27 cellular contexts compared by ENCODE assay signal in genomic region chr13:76795701-76796695, GRCh38.
DNase-seq lines count a peak whose midpoint lies in the region; ATAC-seq, FAIRE-seq and TF ChIP-seq lines count a peak whose summit lies in the region.
"Had no signal": no experiment of that assay in that cellular context is flagged by ENCODE, and none has a peak within 500 bp of the region (broad histone marks: within the 10 kb centered on the region; RNA-seq: fewer than 3 reads in every experiment).

No MANE protein-coding gene starts in this region.

- in situ Hi-C loops in IMR-90 (cut with MboI; ENCODE audit: low sequenced_read_pairs) = no loop called here

- no peak overlapping the region for H2AFZ ChIP-seq in IMR-90 (replicated peaks; ENCODE audit: low read length, poor library complexity)
- no peak overlapping the region for H2AFZ ChIP-seq in Karpas-422 (ENCODE audit: low read length)

- H4K20me1 ChIP-seq in IMR-90 (ENCODE audit: insufficient read depth, low read length) = no peaks in the 10 kb centered on the region
- H4K20me1 ChIP-seq in Karpas-422 (ENCODE audit: insufficient read depth, low read depth, low read length) = no peaks in the 10 kb centered on the region

- H3K27ac ChIP-seq in IMR-90 (ENCODE audit: insufficient read depth, low read length) = no peak overlapping the region
- H3K27ac ChIP-seq in pancreas = no peak overlapping the region
- no peak overlapping the region for H3K27ac ChIP-seq in Karpas-422 (ENCODE audit: low read length)
- no peak overlapping the region for H3K27ac ChIP-seq in foreskin keratinocyte
- H3K27ac ChIP-seq: Peyer's patch, SJCRH30, upper lobe of right lung had no signal

- ATAC-seq in IMR-90 (ENCODE audit: low read depth) (peak; percentile 73), pancreas (peak; percentile 13 to 74 (median 58)), foreskin keratinocyte (no peak), HG03039 (IDR thresholded peaks at IDR 0.05; ENCODE audit: unreplicated experiment) (no peak)
- ATAC-seq: activated naive CD8-positive, alpha-beta T cell treated with anti-CD3 and anti-CD28 coated beads, Interleukin-2, amount 50 U/mL, for 24 hours; gastroesophageal sphincter; upper lobe of right lung had no signal

- H4K91ac ChIP-seq in IMR-90 (ENCODE audit: insufficient read depth, low read depth, low read length) = no peak overlapping the region

- H2BK5ac ChIP-seq in IMR-90 (ENCODE audit: low read depth, low read length, poor library complexity, severe bottlenecking) = no peak overlapping the region

- H3K4me2 ChIP-seq in IMR-90 (ENCODE audit: low read depth, low read length) (no peak overlapping the region), Karpas-422 (ENCODE audit: low read depth, low read length, poor library complexity, severe bottlenecking) (no peak overlapping the region)

- TF ChIP-seq POLR2A in IMR-90 (IDR thresholded peaks at IDR 0.05; ENCODE audit: low read depth, low read length) = no peak

- no TSS peak for BruUV-seq in IMR-90 (replicated peaks; lab: Mats Ljungman, UMichigan)

- no peaks in the 10 kb centered on the region for H3K9me2 ChIP-seq in Karpas-422 (replicated peaks; ENCODE audit: insufficient read depth, low read length)

- no peaks in the 10 kb centered on the region; the same call in 1 of the 2 replicates for H3K9me1 ChIP-seq in IMR-90 (ENCODE audit: insufficient read depth, low read length)

- H2BK15ac ChIP-seq in IMR-90 (ENCODE audit: low read depth, low read length) = no peak overlapping the region

- no peak overlapping the region for H2BK120ac ChIP-seq in IMR-90 (ENCODE audit: low read depth, low read length)

- H3K18ac ChIP-seq in IMR-90 (ENCODE audit: low read depth, low read length) = no peak overlapping the region

- dilution Hi-C loops in IMR-90 (cut with HindIII; ENCODE audit: low sequenced_read_pairs, unreplicated experiment) = no loop called here

- H2AK5ac ChIP-seq in IMR-90 (ENCODE audit: low read depth, low read length) = no peak overlapping the region

- no peak for TF ChIP-seq CTCF in IMR-90 (conservative IDR thresholded peaks at IDR 0.05; ENCODE audit: low read depth, low read length)
- no peak for TF ChIP-seq CTCF in fibroblast of the aortic adventitia (IDR thresholded peaks at IDR 0.05; ENCODE audit: insufficient read depth, low read length)
- TF ChIP-seq CTCF in pancreas (IDR thresholded peaks at IDR 0.05) = no peak
- no peak for TF ChIP-seq CTCF in foreskin keratinocyte (conservative IDR thresholded peaks at IDR 0.05)

- POLR2A ChIA-PET in IMR-90 (lab: Charles Lee; ENCODE audit: unreplicated experiment) = no interaction called here

- no peaks in the 10 kb centered on the region for H3K36me3 ChIP-seq in IMR-90 (ENCODE audit: control insufficient read depth, insufficient read depth, low read length)
- H3K36me3 ChIP-seq in pancreas = no peaks in the 10 kb centered on the region
- H3K36me3 ChIP-seq in Karpas-422 (ENCODE audit: insufficient read depth, low read length) = no peaks in the 10 kb centered on the region
- H3K36me3 ChIP-seq: gastroesophageal sphincter, Peyer's patch, SJCRH30, upper lobe of right lung had no signal

- no peak overlapping the region for H3K23ac ChIP-seq in IMR-90 (ENCODE audit: low read depth, low read length)

- H3K4me1 ChIP-seq in IMR-90 (ENCODE audit: control insufficient read depth, insufficient read depth, low read length) (no peaks in the 10 kb centered on the region), pancreas (no peaks in the 10 kb centered on the region), Karpas-422 (ENCODE audit: low read length) (no peaks in the 10 kb centered on the region), foreskin keratinocyte (no peaks in the 10 kb centered on the region)
- H3K4me1 ChIP-seq: Peyer's patch, SJCRH30 had no signal

- DNase-seq in IMR-90 (peak; percentile 43), NCI-H82 (lab: John Stamatoyannopoulos, UW) (peak; percentile 91), fibroblast of the aortic adventitia (ENCODE audit: low read depth) (peak; percentile 38), pancreas (no peak), Karpas-422 (no peak), foreskin keratinocyte (no peak), retina (no peak)
- DNase-seq: activated CD4-positive, alpha-beta memory T cell treated with anti-CD3 and anti-CD28 coated beads, Interleukin-2, amount 10 ng/mL, durations not matched to agents 7 days and 5 days; activated CD4-positive, CD25-positive, alpha-beta regulatory T cell treated with anti-CD3 and anti-CD28 coated beads, Interleukin-2, amount 50 U/mL, for 72 hours; activated effector memory CD4-positive, alpha-beta T cell treated with Interleukin-2 at 50 U/mL for 16 hours; activated naive CD8-positive, alpha-beta T cell treated with anti-CD3 and anti-CD28 coated beads, Interleukin-2, amount 50 U/mL, for 24 hours; activated T-cell treated with anti-CD3 and anti-CD28 coated beads for 4 hours; CD4-positive, CD25-positive, alpha-beta regulatory T cell; effector CD4-positive, alpha-beta T cell; erythroblast; hypothalamus; islet precursor cell; KBM-7; NCI-H1694 treated with DMSO at 0.1 percent for 48 hours; NCI-H446; Peyer's patch; upper lobe of right lung had no signal

- H3K4me3 ChIP-seq in IMR-90 (ENCODE audit: insufficient read depth, low read depth, low read length) = no peak overlapping the region
- H3K4me3 ChIP-seq in fibroblast of the aortic adventitia (ENCODE audit: low read depth, low read length) = no peak overlapping the region
- H3K4me3 ChIP-seq in pancreas = no peak overlapping the region
- no peak overlapping the region for H3K4me3 ChIP-seq in Karpas-422 (ENCODE audit: low read length)
- H3K4me3 ChIP-seq: gastroesophageal sphincter, Peyer's patch, SJCRH30, upper lobe of right lung had no signal

- no peak overlapping the region for H2BK20ac ChIP-seq in IMR-90 (ENCODE audit: low read depth, low read length)

- H3K79me2 ChIP-seq in Karpas-422 (ENCODE audit: low read length) = no peaks in the 10 kb centered on the region

- H4K5ac ChIP-seq in IMR-90 (ENCODE audit: low read depth, low read length) = no peak overlapping the region

- H3K56ac ChIP-seq in IMR-90 (ENCODE audit: extremely low read depth, insufficient read depth, low read length) = no peak overlapping the region

- CTCF ChIA-PET in IMR-90 (lab: Yijun Ruan, JAX) = interaction anchor here (1.1 kb wide), 1 partner anchor 89 kb away, joined by 7 read pairs; the partner anchor contains the start of gene KCTD12

- no peak overlapping the region for H4K8ac ChIP-seq in IMR-90 (ENCODE audit: low read depth in 2 of 2, low read length in 2 of 2)

- no peaks in the 10 kb centered on the region for H3K9me3 ChIP-seq in IMR-90 (ENCODE audit: control insufficient read depth, insufficient read depth, low read length)
- no peaks in the 10 kb centered on the region for H3K9me3 ChIP-seq in pancreas
- no peaks in the 10 kb centered on the region for H3K9me3 ChIP-seq in Karpas-422 (ENCODE audit: low read length)
- H3K9me3 ChIP-seq: gastroesophageal sphincter, Peyer's patch, SJCRH30, upper lobe of right lung had no signal

- FAIRE-seq in pancreas (lab: Jason Lieb, UNC) = no peak
- FAIRE-seq: GM18507, TTC549 had no signal

- H3K9ac ChIP-seq in IMR-90 (ENCODE audit: low read depth, low read length) (no peak overlapping the region), Karpas-422 (ENCODE audit: low read length) (no peak overlapping the region)

- intact Hi-C loops in IMR-90 (cut with micrococcal nuclease) = no loop called here
- intact Hi-C loops in pancreas (cut with DNase I) = no loop called here

- no peak overlapping the region for H3K14ac ChIP-seq in IMR-90 (replicated peaks; ENCODE audit: low read depth, low read length)

- H3K27me3 ChIP-seq in IMR-90 (ENCODE audit: control insufficient read depth, insufficient read depth, low read length) = no peaks in the 10 kb centered on the region
- H3K27me3 ChIP-seq in pancreas = no peaks in the 10 kb centered on the region
- H3K27me3 ChIP-seq in Karpas-422 (ENCODE audit: low read length) = no peaks in the 10 kb centered on the region
- H3K27me3 ChIP-seq in foreskin keratinocyte = peaks cover 4% of the 10 kb centered on the region
- H3K27me3 ChIP-seq: gastroesophageal sphincter, Peyer's patch, SJCRH30, upper lobe of right lung had no signal

- WGBS in IMR-90 (ENCODE audit: extremely low coverage in 2 of 2, insufficient read length in 1 of 2), 2 experiments = no CpG with 5 or more reads among the region's 5 CpGs
- WGBS in pancreas, 2 donors = 43 to 47% methylated on average over 5 of the region's 5 CpGs

- H2AK9ac ChIP-seq in IMR-90 (replicated peaks; ENCODE audit: low read depth, low read length, poor library complexity) = no peak overlapping the region

- H3K79me1 ChIP-seq in IMR-90 (ENCODE audit: low read depth in 1 of 2, low read length in 2 of 2) = no peaks in the 10 kb centered on the region

- no peak for TF ChIP-seq RAD21 in IMR-90 (IDR thresholded peaks at IDR 0.05; ENCODE audit: low read length)

- no peak overlapping the region for H3K4ac ChIP-seq in IMR-90 (ENCODE audit: low read depth, low read length)

TF ChIP-seq in IMR-90, 13 proteins besides CTCF, POLR2A, EP300 and RAD21 (continues in another document):
- no peak for TF ChIP-seq RCOR1 (IDR thresholded peaks at IDR 0.05; ENCODE audit: insufficient replicate concordance, low read length)
- TF ChIP-seq SMC3 (IDR thresholded peaks at IDR 0.05; ENCODE audit: low read depth, low read length) = no peak
- no peak for TF ChIP-seq ELK1 (IDR thresholded peaks at IDR 0.05; ENCODE audit: borderline replicate concordance, low read depth, low read length)
- no peak for TF ChIP-seq NFE2L2 (IDR thresholded peaks at IDR 0.05; ENCODE audit: low read depth, low read length)
- no peak for TF ChIP-seq BHLHE40 (IDR thresholded peaks at IDR 0.05; ENCODE audit: low read depth, low read length)
- TF ChIP-seq MXI1 (IDR thresholded peaks at IDR 0.05; ENCODE audit: borderline replicate concordance, low read depth, low read length) = no peak
- no peak for TF ChIP-seq CEBPB (IDR thresholded peaks at IDR 0.05; ENCODE audit: low read depth, low read length)
- TF ChIP-seq MAZ (IDR thresholded peaks at IDR 0.05; ENCODE audit: borderline replicate concordance, low read depth, low read length) = no peak
- no peak for TF ChIP-seq RFX5 (IDR thresholded peaks at IDR 0.05; ENCODE audit: low read depth, low read length)
- no peak for TF ChIP-seq MAFK (IDR thresholded peaks at IDR 0.05; ENCODE audit: low read depth, low read length)

Comparison
In these comparisons a context has a peak if more than half of its experiments do, and no peak if none do; other contexts are left out.
1. ATAC-seq: peak in IMR-90 (single experiment) and pancreas (4 of 4); none in foreskin keratinocyte (single experiment) and HG03039 (single experiment).
2. DNase-seq: peak in IMR-90 (single experiment), NCI-H82 (single experiment) and fibroblast of the aortic adventitia (single experiment); none in pancreas (0 of 6), Karpas-422 (single experiment), foreskin keratinocyte (0 of 2) and retina (single experiment).